9 cellular contexts compared by ENCODE assay signal in the genomic region with DNA sequence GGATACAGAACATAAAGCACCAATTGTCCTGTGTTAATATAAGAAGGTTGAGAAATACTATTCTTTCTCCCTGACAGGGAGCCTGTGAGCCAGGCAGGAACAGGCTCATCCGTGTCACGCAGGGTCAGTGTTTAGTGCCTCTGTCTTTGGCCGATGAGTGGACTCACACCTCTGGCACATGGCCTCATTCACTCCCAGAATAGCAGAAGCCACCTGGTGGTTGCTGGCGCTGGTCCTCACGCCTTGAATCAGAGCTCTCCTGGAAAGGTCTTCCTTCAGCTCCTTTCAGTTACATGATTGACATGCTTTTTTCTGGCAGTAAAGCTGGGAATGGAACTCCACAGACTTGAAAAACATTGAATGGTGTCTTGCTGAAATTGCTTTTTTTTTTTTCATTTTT. TPM values are rescaled to one million over a fixed set of nuclear protein-coding genes. Genes with fewer than 3 reads are reported as not detected.
DNase-seq lines count a peak whose midpoint lies in the region; ATAC-seq and TF ChIP-seq lines count a peak whose summit lies in the region.
"Had no signal": no experiment of that assay in that cellular context is flagged by ENCODE, and none has a peak within 500 bp of the region (broad histone marks: within the 10 kb centered on the region; RNA-seq: fewer than 3 reads in every experiment).

No MANE protein-coding gene starts in this region.

- DNase-seq in NCI-H446 (lab: John Stamatoyannopoulos, UW) (peak; percentile 6 to 56), NCI-H446 treated with DMSO at 0.1 percent for 48 hours (lab: John Stamatoyannopoulos, UW) (no peak), RWPE2 (ENCODE audit: low spot score) (no peak), cardiac septum (ENCODE audit: low spot score) (peak; percentile 78), stomach (peak; percentile 48)

- TF ChIP-seq POLR2A in stomach (IDR thresholded peaks at IDR 0.05): no peak

- intact Hi-C loops in cardiac septum (cut with DNase I): loop anchor here (10.0 kb wide), 1 partner anchor 255 kb away; no protein-coding TSS in a partner anchor
- intact Hi-C loops in stomach (cut with DNase I; ENCODE audit: low total_unique reads): no loop called here

- H3K27me3 ChIP-seq in RWPE2 (ENCODE audit: insufficient read depth, poor library complexity, severe bottlenecking) (no peaks in the 10 kb centered on the region), stomach (peaks cover 0 to 7% (median 0%) of the 10 kb centered on the region in 3 donors)

- H3K4me1 ChIP-seq in RWPE2 (ENCODE audit: insufficient read depth, poor library complexity, severe bottlenecking) (peaks cover 3% of the 10 kb centered on the region), stomach (no peaks in the 10 kb centered on the region)

- no peak overlapping the region for H3K27ac ChIP-seq in RWPE2 (ENCODE audit: poor library complexity, severe bottlenecking)
- no peak overlapping the region for H3K27ac ChIP-seq in stomach

- TF ChIP-seq CTCF in RWPE2 (IDR thresholded peaks at IDR 0.05; ENCODE audit: poor library complexity, severe bottlenecking) (peak; percentile 44), stomach (IDR thresholded peaks at IDR 0.05) (peak in 4 of 7 experiments; percentile 9 to 19 (median 12))

- ATAC-seq in RWPE2 (ENCODE audit: low read depth) (peak; percentile 44; the same call in 1 of the 3 replicates), HG03280 (IDR thresholded peaks at IDR 0.05; ENCODE audit: unreplicated experiment) (no peak), HG03045 (IDR thresholded peaks at IDR 0.05; ENCODE audit: unreplicated experiment) (no peak), GM21619 (IDR thresholded peaks at IDR 0.05; ENCODE audit: unreplicated experiment) (no peak)
- ATAC-seq: activated T-helper 17 cell treated with anti-CD3 and anti-CD28 coated beads, Interleukin-2, amount 50 U/mL, for 72 hours had no signal

- H3K4me3 ChIP-seq in RWPE2 (ENCODE audit: severe bottlenecking): no peak overlapping the region
- no peak overlapping the region for H3K4me3 ChIP-seq in stomach

- H3K9me3 ChIP-seq in RWPE2 (ENCODE audit: severe bottlenecking) (no peaks in the 10 kb centered on the region), stomach (no peaks in the 10 kb centered on the region)

- H3K36me3 ChIP-seq in RWPE2 (ENCODE audit: low read depth): no peaks in the 10 kb centered on the region
- no peaks in the 10 kb centered on the region for H3K36me3 ChIP-seq in stomach

- TF ChIP-seq EP300 in stomach (IDR thresholded peaks at IDR 0.05): no peak

- 33 to 44% (median 35%) methylated on average over 5 of the region's 5 CpGs for WGBS in stomach, 5 donors

RNA-seq across cellular contexts. Expression of a gene that starts 28.1 kb away (rescaled TPM):
- total RNA-seq in cardiac septum: not detected
- under 1 TPM in 1 of 5 donors, not detected in 4; 0.55 TPM for total RNA-seq in stomach
- polyA plus RNA-seq in stomach: not detected

Comparison
In these comparisons a context has a peak if more than half of its experiments do, and no peak if none do; other contexts are left out.
1. DNase-seq: peak in NCI-H446 (2 of 2), cardiac septum (single experiment) and stomach (single experiment); none in NCI-H446 treated with DMSO at 0.1 percent for 48 hours (single experiment) and RWPE2 (single experiment).